In the genomic region with DNA sequence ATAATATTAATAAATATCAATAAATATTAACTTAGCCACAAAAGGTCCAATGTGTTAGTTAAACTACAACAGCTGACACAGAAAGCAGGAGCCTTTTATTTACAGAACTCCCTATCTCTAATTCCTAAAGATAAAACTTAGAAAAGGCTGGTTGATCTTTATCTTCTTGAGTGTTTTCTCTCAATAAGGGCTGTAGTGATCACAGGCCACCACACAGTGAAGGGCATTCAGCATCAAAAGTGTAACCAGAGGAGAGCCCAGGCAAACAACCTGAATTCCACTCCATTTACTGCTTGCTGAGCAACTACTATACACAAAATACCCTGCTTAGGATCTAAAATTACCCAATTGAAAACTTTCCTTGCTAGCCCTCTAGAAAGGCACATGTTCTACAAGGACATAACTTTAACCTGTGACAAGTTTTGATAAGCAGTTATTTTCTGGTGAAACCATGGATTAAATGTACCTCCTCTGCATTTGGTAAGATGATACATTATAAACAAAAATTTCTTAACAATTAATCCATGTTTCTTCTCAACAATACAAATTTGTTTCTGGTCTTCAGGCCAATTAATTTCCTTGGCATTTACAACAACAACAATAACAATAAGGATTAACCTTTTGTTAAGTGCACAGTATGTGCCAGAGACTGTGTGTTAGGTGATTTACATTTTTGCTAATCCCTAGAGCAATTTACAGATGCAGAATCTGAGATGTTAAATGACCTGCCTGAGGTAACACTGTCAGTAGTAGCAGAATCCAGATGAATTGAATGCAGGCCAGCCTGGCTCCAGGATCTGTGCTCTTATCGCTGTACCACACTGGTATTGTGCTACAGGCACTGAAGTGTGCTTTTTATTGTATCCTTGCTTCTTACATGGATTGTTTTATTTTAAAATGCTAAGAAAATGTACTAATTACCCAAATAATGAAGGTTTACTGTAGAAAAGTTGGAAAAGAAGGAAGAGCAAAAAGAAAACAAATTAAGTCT, we compare ENCODE assay signal across 29 cellular contexts.
DNase-seq lines count a peak whose midpoint lies in the region; ATAC-seq, FAIRE-seq and TF ChIP-seq lines count a peak whose summit lies in the region.
"Had no signal": no experiment of that assay in that cellular context is flagged by ENCODE, and none has a peak within 500 bp of the region (broad histone marks: within the 10 kb centered on the region; RNA-seq: fewer than 3 reads in every experiment).

No MANE protein-coding gene starts in this region.

- no peaks in the 10 kb centered on the region for H3K27me3 ChIP-seq in HUES64 (ENCODE audit: insufficient read depth, low read length)
- H3K27me3 ChIP-seq in GM12878 (replicated peaks in 1 of 2; ENCODE audit: control insufficient read depth in 2 of 2, insufficient read depth in 2 of 2, low read length in 1 of 2), result no peaks in the 10 kb centered on the region
- H3K27me3 ChIP-seq in A673 (replicated peaks; ENCODE audit: insufficient read depth, low read depth, low read length, poor library complexity), result no peaks in the 10 kb centered on the region
- H3K27me3 ChIP-seq: colonic mucosa, left lung, MG63, Peyer's patch, thyroid gland, vagina had no signal

- peaks cover 21% of the 10 kb centered on the region for H3K4me1 Mint-ChIP-seq in mesothelial cell of epicardium
- H3K4me1 Mint-ChIP-seq: activated naive CD4-positive, alpha-beta T cell treated with anti-CD3 and anti-CD28 coated beads, Interleukin-2, amount 10 ng/mL, durations not matched to agents 7 days and 5 days; activated T-helper 17 cell treated with anti-CD3 and anti-CD28 coated beads, Interleukin-2, amount 50 U/mL, for 72 hours; CD4-positive, CD25-positive, alpha-beta regulatory T cell; naive B cell had no signal

- H3K9me3 ChIP-seq in HUES64 (ENCODE audit: insufficient read depth, low read depth, low read length), result peaks cover 4% of the 10 kb centered on the region; the same call in 1 of the 2 replicates
- no peaks in the 10 kb centered on the region for H3K9me3 ChIP-seq in GM12878 (replicated peaks; ENCODE audit: control insufficient read depth, insufficient read depth, low read length)
- H3K9me3 ChIP-seq in A673 (ENCODE audit: low read depth, low read length, poor library complexity, severe bottlenecking), result no peaks in the 10 kb centered on the region
- H3K9me3 ChIP-seq: colonic mucosa, MG63, Peyer's patch, prostate gland, thyroid gland, vagina had no signal

- no peak overlapping the region for H3K4me3 ChIP-seq in HUES64 (ENCODE audit: low read length)
- H3K4me3 ChIP-seq in GM12878, result no peak overlapping the region
- H3K4me3 ChIP-seq in A673 (ENCODE audit: low read depth, low read length, poor library complexity, severe bottlenecking), result no peak overlapping the region
- H3K4me3 ChIP-seq: colonic mucosa, left lung, MG63, Peyer's patch, prostate gland, thyroid gland, vagina had no signal

- H3K27me3 Mint-ChIP-seq in mesothelial cell of epicardium (ENCODE audit: low read depth), result no peaks in the 10 kb centered on the region
- H3K27me3 Mint-ChIP-seq: activated naive CD4-positive, alpha-beta T cell treated with anti-CD3 and anti-CD28 coated beads, Interleukin-2, amount 10 ng/mL, durations not matched to agents 7 days and 5 days; activated T-helper 17 cell treated with anti-CD3 and anti-CD28 coated beads, Interleukin-2, amount 50 U/mL, for 72 hours; CD4-positive, CD25-positive, alpha-beta regulatory T cell; naive B cell had no signal

- no peak for TF ChIP-seq RAD21 in GM12878 (IDR thresholded peaks at IDR 0.05; ENCODE audit: insufficient read depth, low read depth, low read length)

- POLR2A ChIA-PET in GM12878 (lab: Charles Lee), result no interaction called here
- POLR2A ChIA-PET in A673 (lab: Charles Lee; ENCODE audit: low non-redundant PET), result no interaction called here

- H3K9ac ChIP-seq in HUES64 (ENCODE audit: low read depth, low read length) (no peak overlapping the region), GM12878 (ENCODE audit: control insufficient read depth, insufficient read depth, low read length) (no peak overlapping the region)

- no peak overlapping the region for H2AFZ ChIP-seq in GM12878 (ENCODE audit: control insufficient read depth, low read depth, low read length)

- BruUV-seq in GM12878 (replicated peaks; lab: Mats Ljungman, UMichigan) (no TSS peak), A673 (replicated peaks; lab: Mats Ljungman, UMichigan) (no TSS peak)

- H3K4me1 ChIP-seq in HUES64 (ENCODE audit: insufficient read depth, low read length) (0 out of 2 replicates have a peak, but pooled peaks cover 6% of the 10 kb centered on the region), GM12878 (ENCODE audit: control insufficient read depth, insufficient read depth, low read length) (peaks cover 2% of the 10 kb centered on the region; the same call in 1 of the 2 replicates), A673 (ENCODE audit: insufficient read depth, low read length, poor library complexity, severe bottlenecking) (no peaks in the 10 kb centered on the region)
- H3K4me1 ChIP-seq: colonic mucosa, left lung, Peyer's patch, prostate gland, thyroid gland, vagina had no signal

- SMC1A ChIA-PET in GM12878 (lab: Charles Lee; ENCODE audit: uncharacterized antibody, unreplicated experiment), result interaction anchor here (0.8 kb wide), 1 partner anchor 8 kb away, joined by 3 read pairs; no protein-coding TSS in a partner anchor

- RAD21 ChIA-PET in GM12878 (lab: Charles Lee; ENCODE audit: unreplicated experiment), result no interaction called here

- 67% methylated on average over 1 of the region's 1 CpG for WGBS in HUES64
- 48% methylated on average over 1 of the region's 1 CpG for WGBS in GM12878 (ENCODE audit: insufficient coverage, insufficient replicate concordance, low lambda C conversion rate, missing lambda C conversion rate)

- no peak overlapping the region for H3K4me2 ChIP-seq in GM12878 (ENCODE audit: control insufficient read depth, insufficient read depth)

- no peaks in the 10 kb centered on the region for H4K20me1 ChIP-seq in GM12878 (ENCODE audit: control insufficient read depth, insufficient read depth)

- no peak for TF ChIP-seq EP300 in GM12878 (IDR thresholded peaks at IDR 0.05; ENCODE audit: borderline replicate concordance in 1 of 2, control insufficient read depth in 1 of 2, low read depth in 2 of 2, low read length in 2 of 2)

- H3K27ac ChIP-seq in HUES64 (ENCODE audit: low read depth, low read length) (peak overlapping the region; percentile 63; the same call in 1 of the 2 replicates), GM12878 (ENCODE audit: control insufficient read depth, insufficient read depth) (no peak overlapping the region), A673 (ENCODE audit: low read depth, low read length, poor library complexity, severe bottlenecking) (no peak overlapping the region)
- H3K27ac ChIP-seq: colonic mucosa, left lung, Peyer's patch, prostate gland, thyroid gland, vagina, VCaP had no signal

- H3K9me3 Mint-ChIP-seq in mesothelial cell of epicardium, result peaks cover 23% of the 10 kb centered on the region
- H3K9me3 Mint-ChIP-seq: activated naive CD4-positive, alpha-beta T cell treated with anti-CD3 and anti-CD28 coated beads, Interleukin-2, amount 10 ng/mL, durations not matched to agents 7 days and 5 days had no signal

- H3K79me2 ChIP-seq in GM12878 (ENCODE audit: control insufficient read depth, insufficient read depth, low read length), result no peaks in the 10 kb centered on the region

- H3K4me3 Mint-ChIP-seq in mesothelial cell of epicardium, result no peak overlapping the region
- H3K4me3 Mint-ChIP-seq: activated naive CD4-positive, alpha-beta T cell treated with anti-CD3 and anti-CD28 coated beads, Interleukin-2, amount 10 ng/mL, durations not matched to agents 7 days and 5 days; activated T-helper 17 cell treated with anti-CD3 and anti-CD28 coated beads, Interleukin-2, amount 50 U/mL, for 72 hours; CD4-positive, CD25-positive, alpha-beta regulatory T cell; naive B cell had no signal

- no peak for TF ChIP-seq CTCF in GM12878 (IDR thresholded peaks at IDR 0.05 in 2 of 3, conservative IDR thresholded peaks at IDR 0.05 in 1 of 3; ENCODE audit: control insufficient read depth in 2 of 3, extremely low read depth in 1 of 3, insufficient read depth in 1 of 3, low read depth in 3 of 3, low read length in 3 of 3)
- TF ChIP-seq CTCF in mesothelial cell of epicardium (IDR thresholded peaks at IDR 0.05; ENCODE audit: unreplicated experiment), result no peak
- no peak for TF ChIP-seq CTCF in A673 (conservative IDR thresholded peaks at IDR 0.05; ENCODE audit: low read depth, low read length)

- H3K36me3 ChIP-seq in HUES64 (ENCODE audit: insufficient read depth, low read length) (no peaks in the 10 kb centered on the region), GM12878 (ENCODE audit: control insufficient read depth in 2 of 2, insufficient read depth in 2 of 2, low read length in 1 of 2) (no peaks in the 10 kb centered on the region), A673 (ENCODE audit: insufficient read depth, low read length, poor library complexity, severe bottlenecking) (no peaks in the 10 kb centered on the region)
- H3K36me3 ChIP-seq: colonic mucosa, left lung, MG63, Peyer's patch, prostate gland, thyroid gland, vagina had no signal

- DNase-seq in Right ventricle myocardium inferior (ENCODE audit: missing footprints) (no peak), left cardiac atrium (no peak), GM12878 (ENCODE audit: low read depth, low spot score) (no peak), mesothelial cell of epicardium (ENCODE audit: low spot score in 2 of 2, unreplicated experiment in 2 of 2) (no peak), A673 (ENCODE audit: low spot score) (no peak), occipital lobe (lab: John Stamatoyannopoulos, UW) (no peak)
- DNase-seq: activated CD4-positive, alpha-beta T cell treated with anti-CD3 and anti-CD28 coated beads for 4 hours; activated naive CD4-positive, alpha-beta T cell treated with anti-CD3 and anti-CD28 coated beads, Interleukin-2, amount 10 ng/mL, durations not matched to agents 7 days and 5 days; amygdala; CD4-positive, CD25-positive, alpha-beta regulatory T cell; colonic mucosa; effector CD4-positive, alpha-beta T cell; KG1; left lung; MG63; naive B cell; NCI-H2081 treated with DMSO at 0.1 percent for 48 hours; NCI-H2227 treated with DMSO at 0.1 percent for 48 hours; Peyer's patch; stimulated activated CD4-positive, alpha-beta T cell treated with anti-CD3 and anti-CD28 coated beads, Interleukin-4, amount 100 ng/mL, for 24 hours; T-helper 9 cell; thyroid gland had no signal

- ATAC-seq in Right ventricle myocardium inferior, result peak; percentile 62
- ATAC-seq in left cardiac atrium, result no peak
- ATAC-seq in GM12878, result peak; percentile 29; the same call in 2 of the 3 replicates
- ATAC-seq in HG02840 (IDR thresholded peaks at IDR 0.05; ENCODE audit: low FRiP score, unreplicated experiment), result no peak
- ATAC-seq: activated T-helper 17 cell treated with anti-CD3 and anti-CD28 coated beads, Interleukin-2, amount 50 U/mL, for 72 hours; left lung had no signal

- FAIRE-seq in GM12878 (lab: Jason Lieb, UNC), result no peak
- FAIRE-seq: bronchial epithelial cell had no signal

- intact Hi-C loops in Right ventricle myocardium inferior (cut with DNase I), result no loop called here
- intact Hi-C loops in left cardiac atrium (cut with DNase I), result no loop called here
- intact Hi-C loops in GM12878 (cut with micrococcal nuclease; ENCODE audit: unreplicated experiment), result no loop called here
- intact Hi-C loops in A673 (cut with micrococcal nuclease; ENCODE audit: unreplicated experiment), result no loop called here

- CTCF ChIA-PET in GM12878 (lab: Yijun Ruan, JAX) (no interaction called here), A673 (lab: Charles Lee) (no interaction called here)

- H3K27ac Mint-ChIP-seq in mesothelial cell of epicardium, result peak overlapping the region; percentile 59
- H3K27ac Mint-ChIP-seq: activated naive CD4-positive, alpha-beta T cell treated with anti-CD3 and anti-CD28 coated beads, Interleukin-2, amount 10 ng/mL, durations not matched to agents 7 days and 5 days; activated T-helper 17 cell treated with anti-CD3 and anti-CD28 coated beads, Interleukin-2, amount 50 U/mL, for 72 hours; CD4-positive, CD25-positive, alpha-beta regulatory T cell; naive B cell had no signal

- TF ChIP-seq POLR2A in GM12878 (IDR thresholded peaks at IDR 0.05; ENCODE audit: low read depth, low read length), result no peak

- in situ Hi-C loops in GM12878 (cut with MboI), result no loop called here

- peaks cover 46% of the 10 kb centered on the region for H3K36me3 Mint-ChIP-seq in mesothelial cell of epicardium
- H3K36me3 Mint-ChIP-seq: activated naive CD4-positive, alpha-beta T cell treated with anti-CD3 and anti-CD28 coated beads, Interleukin-2, amount 10 ng/mL, durations not matched to agents 7 days and 5 days; CD4-positive, CD25-positive, alpha-beta regulatory T cell; naive B cell had no signal

Comparison
In these comparisons a context has a peak if more than half of its experiments do, and no peak if none do; other contexts are left out.
1. ATAC-seq: peak in Right ventricle myocardium inferior (single experiment) and GM12878 (single experiment); none in left cardiac atrium (0 of 2) and HG02840 (single experiment).